ENCODE assay signal across 25 cellular contexts in the genomic region with DNA sequence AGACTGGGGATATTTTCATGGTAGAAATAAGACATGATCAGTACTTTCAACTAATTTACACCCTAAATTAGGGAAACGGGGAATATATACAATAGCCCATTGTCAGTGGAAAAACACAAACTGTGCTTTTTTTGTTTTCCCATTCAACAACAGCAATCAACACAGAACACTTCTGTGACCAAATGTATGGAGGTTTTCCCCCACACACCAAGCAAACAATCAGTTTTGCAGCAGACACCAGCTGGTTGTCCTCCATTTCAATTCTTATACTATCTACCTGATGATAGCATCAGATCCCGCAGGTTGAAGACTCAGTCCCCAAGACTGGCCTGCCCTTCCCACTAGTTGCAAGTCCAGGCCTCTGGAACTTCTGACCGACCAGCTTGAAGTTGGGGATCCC.
"Had no signal": no experiment of that assay in that cellular context is flagged by ENCODE, and none has a peak within 500 bp of the region (broad histone marks: within the 10 kb centered on the region; RNA-seq: fewer than 3 reads in every experiment).

No MANE protein-coding gene starts in this region.

- H3K9me3 Mint-ChIP-seq: activated CD4-positive, alpha-beta memory T cell treated with anti-CD3 and anti-CD28 coated beads for 36 hours; activated CD4-positive, alpha-beta T cell treated with anti-CD3 and anti-CD28 coated beads, Interleukin-2, amount 10 ng/mL, durations not matched to agents 7 days and 5 days; activated naive CD4-positive, alpha-beta T cell treated with anti-CD3 and anti-CD28 coated beads, Interleukin-2, amount 10 ng/mL, durations not matched to agents 7 days and 5 days; activated naive CD8-positive, alpha-beta T cell treated with anti-CD3 and anti-CD28 coated beads for 36 hours; activated T-helper 2 cell treated with anti-CD3 and anti-CD28 coated beads, Interferon-gamma antibody, Interleukin-2, Interleukin-4, amounts not matched to agents 10 μg/mL and 5 μg/mL and 100 μg/mL, durations not matched to agents 14 hours and 24 hours and 36 hours; IgD-negative memory B cell; WTC11 had no signal

- H3K36me3 Mint-ChIP-seq: activated CD4-positive, alpha-beta memory T cell treated with anti-CD3 and anti-CD28 coated beads for 36 hours; activated naive CD8-positive, alpha-beta T cell treated with anti-CD3 and anti-CD28 coated beads for 36 hours; WTC11 had no signal

- DNase-seq: activated CD4-positive, alpha-beta memory T cell treated with anti-CD3 and anti-CD28 coated beads for 36 hours; activated CD4-positive, alpha-beta T cell treated with anti-CD3 and anti-CD28 coated beads for 1 hour; activated CD4-positive, alpha-beta T cell treated with anti-CD3 and anti-CD28 coated beads, Interleukin-2, amount 10 ng/mL, durations not matched to agents 7 days and 5 days; activated CD8-positive, alpha-beta memory T cell treated with anti-CD3 and anti-CD28 coated beads for 24 hours; activated gamma-delta T cell treated with Interleukin-2 at 50 U/mL for 16 hours; activated naive CD4-positive, alpha-beta T cell treated with anti-CD3 and anti-CD28 coated beads, Interleukin-2, amount 10 ng/mL, durations not matched to agents 7 days and 5 days; activated naive CD8-positive, alpha-beta T cell treated with anti-CD3 and anti-CD28 coated beads for 36 hours; activated T-cell treated with anti-CD3 and anti-CD28 coated beads for 4 hours; activated T-cell treated with anti-CD3 and anti-CD28 coated beads, Interleukin-2, amount 50 U/mL, for 48 hours; KG1; MM.1S; NCI-H1105; NCI-H1436; NCI-H1694 treated with DMSO at 0.1 percent for 48 hours; NCI-H2029 treated with DMSO at 0.1 percent for 48 hours; NCI-H345; NCI-H510A; NCI-H526 treated with DMSO at 0.1 percent for 48 hours; NCI-H82; SIG-M5; T-helper 17 cell; T-helper 9 cell had no signal

- H3K27me3 Mint-ChIP-seq: activated CD4-positive, alpha-beta memory T cell treated with anti-CD3 and anti-CD28 coated beads for 36 hours; activated CD4-positive, alpha-beta T cell treated with anti-CD3 and anti-CD28 coated beads, Interleukin-2, amount 10 ng/mL, durations not matched to agents 7 days and 5 days; activated naive CD4-positive, alpha-beta T cell treated with anti-CD3 and anti-CD28 coated beads, Interleukin-2, amount 10 ng/mL, durations not matched to agents 7 days and 5 days; activated naive CD8-positive, alpha-beta T cell treated with anti-CD3 and anti-CD28 coated beads for 36 hours; IgD-negative memory B cell; T-helper 17 cell had no signal

- ATAC-seq: T-helper 17 cell, WTC11 had no signal

- H3K27ac Mint-ChIP-seq: activated CD4-positive, alpha-beta memory T cell treated with anti-CD3 and anti-CD28 coated beads for 36 hours; activated CD4-positive, alpha-beta T cell treated with anti-CD3 and anti-CD28 coated beads, Interleukin-2, amount 10 ng/mL, durations not matched to agents 7 days and 5 days; activated naive CD4-positive, alpha-beta T cell treated with anti-CD3 and anti-CD28 coated beads, Interleukin-2, amount 10 ng/mL, durations not matched to agents 7 days and 5 days; activated naive CD8-positive, alpha-beta T cell treated with anti-CD3 and anti-CD28 coated beads for 36 hours; activated T-helper 2 cell treated with anti-CD3 and anti-CD28 coated beads, Interferon-gamma antibody, Interleukin-2, Interleukin-4, amounts not matched to agents 10 μg/mL and 5 μg/mL and 100 μg/mL, durations not matched to agents 14 hours and 24 hours and 36 hours; WTC11 had no signal

- H3K4me3 Mint-ChIP-seq: activated CD4-positive, alpha-beta memory T cell treated with anti-CD3 and anti-CD28 coated beads for 36 hours; activated CD4-positive, alpha-beta T cell treated with anti-CD3 and anti-CD28 coated beads, Interleukin-2, amount 10 ng/mL, durations not matched to agents 7 days and 5 days; activated naive CD4-positive, alpha-beta T cell treated with anti-CD3 and anti-CD28 coated beads, Interleukin-2, amount 10 ng/mL, durations not matched to agents 7 days and 5 days; activated naive CD8-positive, alpha-beta T cell treated with anti-CD3 and anti-CD28 coated beads for 36 hours; IgD-negative memory B cell; T-helper 17 cell; WTC11 had no signal
